Comparison of ENCODE assay signal across 16 cellular contexts in genomic region chr14:57380935-57381334, GRCh38. TPM values are rescaled to one million over a fixed set of nuclear protein-coding genes. Genes with fewer than 3 reads are reported as not detected.
DNase-seq lines count a peak whose midpoint lies in the region; ATAC-seq, FAIRE-seq and TF ChIP-seq lines count a peak whose summit lies in the region.
"Had no signal": no experiment of that assay in that cellular context is flagged by ENCODE, and none has a peak within 500 bp of the region (broad histone marks: within the 10 kb centered on the region; RNA-seq: fewer than 3 reads in every experiment).

No MANE protein-coding gene starts in this region.

- H2BK5ac ChIP-seq in mesenchymal stem cell (ENCODE audit: low read depth, low read length, poor library complexity, severe bottlenecking) = no peak overlapping the region

- no peaks in the 10 kb centered on the region for H3K79me2 ChIP-seq in ACC112 (ENCODE audit: control insufficient read depth, insufficient read depth, low read length, unreplicated experiment)
- H3K79me2 ChIP-seq in K562 (ENCODE audit: control insufficient read depth, insufficient read depth, low read length) = no peaks in the 10 kb centered on the region

- no peak overlapping the region for H3K9ac ChIP-seq in K562 (ENCODE audit: insufficient read depth in 1 of 2, low read depth in 2 of 2, low read length in 2 of 2)
- peak overlapping the region; percentile 31 for H3K9ac ChIP-seq in mesenchymal stem cell (ENCODE audit: low read length)

- H3K79me1 ChIP-seq in mesenchymal stem cell (replicated peaks; ENCODE audit: low read length, poor library complexity, severe bottlenecking) = no peaks in the 10 kb centered on the region

- H4K20me1 ChIP-seq in K562 (replicated peaks; ENCODE audit: control insufficient read depth, insufficient read depth, low read length) = no peaks in the 10 kb centered on the region

- no peaks in the 10 kb centered on the region for H3K36me3 ChIP-seq in ACC112 (ENCODE audit: insufficient read depth, low read length)
- H3K36me3 ChIP-seq in K562 (ENCODE audit: control insufficient read depth, insufficient read depth, low read length) = no peaks in the 10 kb centered on the region
- no peaks in the 10 kb centered on the region for H3K36me3 ChIP-seq in mesenchymal stem cell (ENCODE audit: control insufficient read depth in 1 of 2, insufficient read depth in 2 of 2, low read depth in 1 of 2, low read length in 2 of 2)

- ATAC-seq in K562 = no peak
- ATAC-seq in GM18858 (IDR thresholded peaks at IDR 0.05; ENCODE audit: unreplicated experiment) = no peak

- no peak overlapping the region for H3K4ac ChIP-seq in mesenchymal stem cell (ENCODE audit: low read depth in 1 of 2, low read length in 2 of 2)

- CTCF ChIA-PET in K562 (lab: Yijun Ruan, JAX; ENCODE audit: low intra/inter-chr PET ratio) = no interaction called here

- TF ChIP-seq CTCF in K562 (IDR thresholded peaks at IDR 0.05 in 2 of 3, conservative IDR thresholded peaks at IDR 0.05 in 1 of 3; ENCODE audit: insufficient read depth in 2 of 3, low read depth in 1 of 3, low read length in 3 of 3) = no peak

- no peak overlapping the region for H4K8ac ChIP-seq in mesenchymal stem cell (ENCODE audit: low read length)

- FAIRE-seq in HTR-8/SVneo (lab: Jason Lieb, UNC) = peak; percentile 82
- FAIRE-seq in K562 (lab: Jason Lieb, UNC) = no peak
- FAIRE-seq: H54, RCC 7860 had no signal

- TF ChIP-seq RAD21 in K562 (CRISPR knock-in tag; conservative IDR thresholded peaks at IDR 0.05 in 1 of 2, IDR thresholded peaks at IDR 0.05 in 1 of 2) = no peak

- 0% methylated on average over 3 of the region's 3 CpGs for WGBS in K562 (ENCODE audit: insufficient coverage, low coverage, missing lambda C conversion rate)
- 92% methylated on average over 3 of the region's 3 CpGs for WGBS in mesenchymal stem cell

- no peak overlapping the region for H2BK120ac ChIP-seq in mesenchymal stem cell (ENCODE audit: low read depth, low read length)

- POLR2A ChIA-PET in K562 (lab: Yijun Ruan, JAX) = interaction anchor here (0.7 kb wide), 1 partner anchor 27 kb away, joined by 4 read pairs; no protein-coding TSS in a partner anchor

- no peak overlapping the region for H3K4me3 ChIP-seq in ACC112 (ENCODE audit: low read depth, low read length)
- H3K4me3 ChIP-seq in K562 = no peak overlapping the region
- no peak overlapping the region for H3K4me3 ChIP-seq in mesenchymal stem cell (ENCODE audit: insufficient read depth in 1 of 2, low read depth in 1 of 2, low read length in 2 of 2)

- H2AFZ ChIP-seq in ACC112 (ENCODE audit: low read length, unreplicated experiment) (peak overlapping the region; percentile 39), K562 (ENCODE audit: low read depth, low read length) (no peak overlapping the region), mesenchymal stem cell (ENCODE audit: low read depth, low read length) (no peak overlapping the region)

- no peak overlapping the region for H2BK12ac ChIP-seq in mesenchymal stem cell (ENCODE audit: low read length in 2 of 2)

- H3K14ac ChIP-seq in mesenchymal stem cell (ENCODE audit: low read length in 2 of 2) = no peak overlapping the region

- DNase-seq in HTR-8/SVneo (ENCODE audit: insufficient read length, low spot score) (no peak), K562 (ENCODE audit: extremely low read depth in 1 of 4, low spot score in 3 of 4) (no peak), mesenchymal stem cell (no peak), NCI-H82 treated with DMSO at 0.1 percent for 48 hours (lab: John Stamatoyannopoulos, UW; ENCODE audit: unreplicated experiment) (no peak), iPS-NIHi11 (ENCODE audit: low spot score) (no peak)
- DNase-seq: ACHN, Caco-2, DMS153, NCI-H1092 treated with DMSO at 0.1 percent for 48 hours, NCI-H510A treated with DMSO at 0.1 percent for 48 hours, NCI-H82, SHP77 had no signal

- H4K91ac ChIP-seq in mesenchymal stem cell (ENCODE audit: low read length) = no peak overlapping the region

- no peak overlapping the region for H2BK15ac ChIP-seq in mesenchymal stem cell (ENCODE audit: low read depth, poor library complexity, severe bottlenecking)

- H3K4me1 ChIP-seq in ACC112 (ENCODE audit: control insufficient read depth, insufficient read depth, low read length, unreplicated experiment) (peaks cover 30% of the 10 kb centered on the region), K562 (replicated peaks in 1 of 2; ENCODE audit: control insufficient read depth in 2 of 2, insufficient read depth in 2 of 2, low read length in 2 of 2) (no peaks in the 10 kb centered on the region; a peak in 1 of 5 replicates), mesenchymal stem cell (ENCODE audit: control insufficient read depth, insufficient read depth, low read depth, low read length) (peaks cover 1% of the 10 kb centered on the region)

- H3K27ac ChIP-seq in ACC112 (ENCODE audit: low read depth, low read length) (no peak overlapping the region), K562 (ENCODE audit: extremely low read depth, low read depth, low read length) (no peak overlapping the region), mesenchymal stem cell (ENCODE audit: low read length, poor library complexity, severe bottlenecking) (no peak overlapping the region)

- intact Hi-C loops in K562 (cut with micrococcal nuclease) = no loop called here

- H3K27me3 ChIP-seq in ACC112 (ENCODE audit: insufficient read depth, low read length) (no peaks in the 10 kb centered on the region), K562 (ENCODE audit: control insufficient read depth in 2 of 2, insufficient read depth in 2 of 2, low read length in 2 of 2) (no peaks in the 10 kb centered on the region), mesenchymal stem cell (ENCODE audit: control insufficient read depth in 1 of 2, insufficient read depth in 1 of 2, low read length in 2 of 2) (no peaks in the 10 kb centered on the region)

- no TSS peak for BruUV-seq in K562 (replicated peaks; lab: Mats Ljungman, UMichigan)

- no peak for TF ChIP-seq POLR2A in K562 (conservative IDR thresholded peaks at IDR 0.05)

- no peaks in the 10 kb centered on the region for H3K9me1 ChIP-seq in K562 (ENCODE audit: control insufficient read depth, insufficient read depth, low read length)

- no peak overlapping the region for H3K18ac ChIP-seq in mesenchymal stem cell (ENCODE audit: low read depth in 1 of 2, low read length in 2 of 2)

- H2AK5ac ChIP-seq in mesenchymal stem cell (ENCODE audit: low read length, severe bottlenecking) = peak overlapping the region; percentile 51

- no peak overlapping the region for H3K4me2 ChIP-seq in K562 (ENCODE audit: insufficient read depth, low read length)
- no peak overlapping the region for H3K4me2 ChIP-seq in mesenchymal stem cell (ENCODE audit: low read length, poor library complexity, severe bottlenecking)

- TF ChIP-seq EP300 in K562 (IDR thresholded peaks at IDR 0.05; ENCODE audit: low read length) = no peak

- no peaks in the 10 kb centered on the region for H3K9me3 ChIP-seq in K562 (replicated peaks; ENCODE audit: control insufficient read depth, insufficient read depth, low read depth, low read length)
- no peaks in the 10 kb centered on the region for H3K9me3 ChIP-seq in mesenchymal stem cell (ENCODE audit: control insufficient read depth, low read length)
- H3K9me3 ChIP-seq: Caco-2 had no signal

- in situ Hi-C loops in K562 (cut with MboI) = no loop called here

- H3K23ac ChIP-seq in mesenchymal stem cell (ENCODE audit: low read length in 2 of 2) = no peak overlapping the region

TF ChIP-seq in K562, 482 proteins besides CTCF, POLR2A, EP300 and RAD21 (continues in another document):
- TF ChIP-seq ARNT (IDR thresholded peaks at IDR 0.05) = no peak
- TF ChIP-seq, protein P1, sequence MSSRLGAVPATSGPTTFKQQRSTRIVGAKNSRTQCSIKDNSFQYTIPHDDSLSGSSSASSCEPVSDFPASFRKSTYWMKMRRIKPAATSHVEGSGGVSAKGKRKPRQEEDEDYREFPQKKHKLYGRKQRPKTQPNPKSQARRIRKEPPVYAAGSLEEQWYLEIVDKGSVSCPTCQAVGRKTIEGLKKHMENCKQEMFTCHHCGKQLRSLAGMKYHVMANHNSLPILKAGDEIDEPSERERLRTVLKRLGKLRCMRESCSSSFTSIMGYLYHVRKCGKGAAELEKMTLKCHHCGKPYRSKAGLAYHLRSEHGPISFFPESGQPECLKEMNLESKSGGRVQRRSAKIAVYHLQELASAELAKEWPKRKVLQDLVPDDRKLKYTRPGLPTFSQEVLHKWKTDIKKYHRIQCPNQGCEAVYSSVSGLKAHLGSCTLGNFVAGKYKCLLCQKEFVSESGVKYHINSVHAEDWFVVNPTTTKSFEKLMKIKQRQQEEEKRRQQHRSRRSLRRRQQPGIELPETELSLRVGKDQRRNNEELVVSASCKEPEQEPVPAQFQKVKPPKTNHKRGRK (tag; IDR thresholded peaks at IDR 0.05) = peak; percentile 58; the same call in 1 of the 2 replicates
- TF ChIP-seq HOXB6 (CRISPR knock-in tag; IDR thresholded peaks at IDR 0.05; ENCODE audit: borderline replicate concordance) = no peak
- no peak for TF ChIP-seq CXXC5 (CRISPR knock-in tag; IDR thresholded peaks at IDR 0.05)

RNA-seq across cellular contexts. Expression of gene NAA30, which starts 9.5 kb away (rescaled TPM):
- 4.2 and 10.9 TPM in 2 replicates for total RNA-seq in K562 (2011; cell fraction: chromatin; rRNA removed; ENCODE audit: low replicate concordance)
- total RNA-seq in K562 (2011; cell fraction: nucleolus; rRNA removed) = 1.8 and 2.1 TPM in 2 replicates
- total RNA-seq in K562 (2011; cell fraction: nucleoplasm; rRNA removed) = 4.4 and 7.6 TPM in 2 replicates
- total RNA-seq in K562 (2014; rRNA removed) (4.2 and 4.4 TPM in 2 replicates), K562 (2014; rRNA removed; fragmentation: Illumina TruSeq; extraction: Trizol) (7.7 and 9.4 TPM in 2 replicates), K562 (2015; rRNA removed; fragmentation: Illumina TruSeq; extraction: Trizol) (7.1 and 8.0 TPM in 2 replicates), K562 (2021) (7.9 and 8.3 TPM in 2 replicates)
- polyA plus RNA-seq in K562 (2011; rRNA removed) (7.7 and 9.3 TPM in 2 replicates), K562 (2014; fragmentation: Illumina TruSeq; extraction: Trizol) (4.9 and 6.9 TPM in 2 replicates), K562 (2014; fragmentation: Nextera tagmentation; extraction: Ambion mirVana) (1 to 10 TPM; 2.2 to 4.0 TPM), K562 (2014; rRNA removed) (2.2 and 2.7 TPM in 2 replicates)
- polyA plus RNA-seq in K562 (2011; cell fraction: cytosol; rRNA removed) = 1.5 and 2.8 TPM in 2 replicates
- polyA plus RNA-seq in K562 (2011; cell fraction: nucleus; rRNA removed) = 3.0 and 4.7 TPM in 2 replicates
- 4.4 and 4.6 TPM in 2 replicates for polyA plus RNA-seq in K562 (2012)
- 11.0 and 13.4 TPM in 2 replicates for polyA minus RNA-seq in K562 (2011; rRNA and poly(A)+ RNA removed)
- polyA minus RNA-seq in K562 (2011; cell fraction: cytosol; rRNA and poly(A)+ RNA removed) = 5.0 and 5.6 TPM in 2 replicates
- 2.8 and 3.9 TPM in 2 replicates for polyA minus RNA-seq in K562 (2011; cell fraction: nucleus; rRNA and poly(A)+ RNA removed)
- polyA plus RNA-seq in mesenchymal stem cell (2013, experiment 1 of 2) = 19.0 TPM
- polyA plus RNA-seq in mesenchymal stem cell (2013, experiment 2 of 2) = 19.3 TPM
